1 cellular context compared by ENCODE assay signal in genomic region chr10:99930731-99931550, GRCh38.
TF ChIP-seq lines count a peak whose summit lies in the region.

No MANE protein-coding gene starts in this region.

TF ChIP-seq in IMR-90, 13 proteins besides CTCF, POLR2A, EP300 and RAD21 (continued from another document):
- no peak for TF ChIP-seq ELK1 (IDR thresholded peaks at IDR 0.05; ENCODE audit: borderline replicate concordance, low read depth, low read length)
- TF ChIP-seq SMC3 (IDR thresholded peaks at IDR 0.05; ENCODE audit: low read depth, low read length): no peak
- TF ChIP-seq NFE2L2 (IDR thresholded peaks at IDR 0.05; ENCODE audit: low read depth, low read length): no peak
- TF ChIP-seq MAFK (IDR thresholded peaks at IDR 0.05; ENCODE audit: low read depth, low read length): no peak
- TF ChIP-seq FOS (IDR thresholded peaks at IDR 0.05; ENCODE audit: low read depth, low read length): no peak
- TF ChIP-seq USF2 (IDR thresholded peaks at IDR 0.05; ENCODE audit: low read depth, low read length): no peak
- TF ChIP-seq RCOR1 (IDR thresholded peaks at IDR 0.05; ENCODE audit: insufficient replicate concordance, low read length): no peak
- TF ChIP-seq RFX5 (IDR thresholded peaks at IDR 0.05; ENCODE audit: low read depth, low read length): no peak
- TF ChIP-seq BHLHE40 (IDR thresholded peaks at IDR 0.05; ENCODE audit: low read depth, low read length): no peak
